8 cellular contexts compared by ENCODE assay signal in genomic region chr2:38600242-38600891, GRCh38. TPM values are rescaled to one million over a fixed set of nuclear protein-coding genes. Genes with fewer than 3 reads are reported as not detected.
DNase-seq lines count a peak whose midpoint lies in the region; ATAC-seq and TF ChIP-seq lines count a peak whose summit lies in the region.

No MANE protein-coding gene starts in this region.

- H3K27ac Mint-ChIP-seq in neural progenitor cell, result peak overlapping the region; percentile 98

- H3K4me2 ChIP-seq in neural progenitor cell, result peak overlapping the region; percentile 91

- peaks cover 6% of the 10 kb centered on the region for H3K36me3 Mint-ChIP-seq in neural progenitor cell

- peaks cover 8% of the 10 kb centered on the region for H3K27me3 Mint-ChIP-seq in neural progenitor cell (ENCODE audit: insufficient read depth, low read depth)

- H3K27ac ChIP-seq in coronary artery (peak overlapping the region; percentile 25 to 91), neural progenitor cell (peak overlapping the region; percentile 98)

- H3K4me3 ChIP-seq in NT2/D1 (ENCODE audit: insufficient read length, low read depth) (peak overlapping the region; percentile 78), coronary artery (peak overlapping the region; percentile 90), neural progenitor cell (peak overlapping the region; percentile 95)

- peaks cover 41% of the 10 kb centered on the region for H3F3A ChIP-seq in neural progenitor cell (ENCODE audit: low read depth)

- no peak for TF ChIP-seq CTCF in coronary artery (IDR thresholded peaks at IDR 0.05)
- no peak for TF ChIP-seq CTCF in neural progenitor cell (IDR thresholded peaks at IDR 0.05)

- peak overlapping the region; percentile 24 for H3K9ac ChIP-seq in NT2/D1 (ENCODE audit: insufficient read length, low read depth)
- peak overlapping the region; percentile 85 for H3K9ac ChIP-seq in neural progenitor cell

- H3K9me3 ChIP-seq in NT2/D1 (ENCODE audit: insufficient read depth, low read length) (no peaks in the 10 kb centered on the region), neural progenitor cell (ENCODE audit: low read depth) (no peaks in the 10 kb centered on the region)

- no peak overlapping the region for H2AFZ ChIP-seq in neural progenitor cell (replicated peaks)

- H3K79me2 ChIP-seq in neural progenitor cell (ENCODE audit: low read depth), result peaks cover 69% of the 10 kb centered on the region

- H3K4me3 Mint-ChIP-seq in neural progenitor cell, result peak overlapping the region; percentile 95

- H3K36me3 ChIP-seq in NT2/D1 (ENCODE audit: insufficient read depth, insufficient read length, low read length) (no peaks in the 10 kb centered on the region), neural progenitor cell (no peaks in the 10 kb centered on the region)

- ATAC-seq in HG03378 (IDR thresholded peaks at IDR 0.05; ENCODE audit: unreplicated experiment), result no peak

- H3K27me3 ChIP-seq in NT2/D1 (ENCODE audit: insufficient read depth, insufficient read length) (no peaks in the 10 kb centered on the region), neural progenitor cell (no peaks in the 10 kb centered on the region)

- H3K4me1 ChIP-seq in NT2/D1 (ENCODE audit: insufficient read depth, insufficient read length) (peaks cover 2% of the 10 kb centered on the region), neural progenitor cell (peaks cover 28% of the 10 kb centered on the region)

- intact Hi-C loops in posterior vena cava (cut with DNase I), result no loop called here

- DNase-seq in EL (peak; percentile 46), NT2/D1 (ENCODE audit: low read depth, low spot score) (no peak), coronary artery (ENCODE audit: low spot score) (no peak), neural progenitor cell (ENCODE audit: low spot score) (peak; percentile 50), occipital lobe (lab: John Stamatoyannopoulos, UW) (no peak), posterior vena cava (ENCODE audit: low spot score) (no peak), NCI-H1930 (lab: John Stamatoyannopoulos, UW) (no peak)

- peaks cover 53% of the 10 kb centered on the region for H4K20me1 ChIP-seq in neural progenitor cell (ENCODE audit: low read depth)

- H3K9me3 Mint-ChIP-seq in neural progenitor cell, result no peaks in the 10 kb centered on the region

- peaks cover 49% of the 10 kb centered on the region for H3K4me1 Mint-ChIP-seq in neural progenitor cell

RNA-seq across cellular contexts. Expression of gene HNRNPLL, which starts 2.4 kb away (rescaled TPM):
- total RNA-seq in neural progenitor cell (ENCODE audit: low replicate concordance) (82.3 and 109 TPM in 2 replicates), occipital lobe (110 TPM), posterior vena cava (10 to 100 TPM; 54.6 to 55.6 TPM)

Comparison
In these comparisons a context has a peak if more than half of its experiments do, and no peak if none do; other contexts are left out.
1. DNase-seq: peak in EL (single experiment) and neural progenitor cell (single experiment); none in NT2/D1 (single experiment), coronary artery (single experiment), occipital lobe (single experiment), posterior vena cava (single experiment) and NCI-H1930 (0 of 2).
2. Peak in every context shown above with its lines, with median percentiles within 50 percentile points of each other: H3K4me3 ChIP-seq.